In the genomic region with DNA sequence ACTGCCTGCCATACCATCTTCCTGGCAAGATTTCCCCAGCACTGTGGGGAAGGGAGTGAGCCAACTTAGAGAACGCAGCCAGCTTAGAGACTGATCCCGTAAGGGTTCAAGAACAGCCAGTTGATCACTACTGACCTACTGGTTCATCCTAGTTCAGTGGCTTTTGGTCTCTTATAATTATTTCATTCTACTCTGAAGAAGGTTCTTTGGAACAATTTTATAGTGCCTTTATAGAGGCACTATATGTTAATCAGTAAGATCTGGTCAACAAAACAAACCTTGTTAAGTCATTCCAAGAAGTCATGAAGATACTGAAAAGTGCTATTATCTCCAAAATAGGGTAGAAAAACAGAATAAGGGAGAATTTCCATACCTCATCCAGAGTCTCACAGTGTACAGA, we compare ENCODE assay signal across 26 cellular contexts. TPM values are rescaled to one million over a fixed set of nuclear protein-coding genes. Genes with fewer than 3 reads are reported as not detected.
"Had no signal": no experiment of that assay in that cellular context is flagged by ENCODE, and none has a peak within 500 bp of the region (broad histone marks: within the 10 kb centered on the region; RNA-seq: fewer than 3 reads in every experiment).

No MANE protein-coding gene starts in this region.

- H3K4me1 ChIP-seq: colonic mucosa, esophagus muscularis mucosa, esophagus squamous epithelium, foreskin keratinocyte, gastroesophageal sphincter, heart left ventricle, heart right ventricle had no signal

- ATAC-seq: effector memory CD8-positive, alpha-beta T cell; esophagus mucosa; gastroesophageal sphincter; heart left ventricle; heart right ventricle had no signal

- H3K9me3 Mint-ChIP-seq: dendritic cell treated with granulocyte-macrophage colony-stimulating factor and Interleukin-4, amounts not matched to agents 40 ng/mL and 50 ng/mL, for 4 days; effector memory CD8-positive, alpha-beta T cell; endodermal cell had no signal

- H3K27me3 ChIP-seq: colonic mucosa, esophagus muscularis mucosa, foreskin keratinocyte, gastrocnemius medialis had no signal

- H3K27ac ChIP-seq: colonic mucosa, coronary artery, dorsolateral prefrontal cortex, epithelial cell of prostate, esophagus muscularis mucosa, esophagus squamous epithelium, foreskin keratinocyte, gastrocnemius medialis, gastroesophageal sphincter, heart left ventricle, heart right ventricle had no signal

- H3K36me3 ChIP-seq: colonic mucosa, esophagus muscularis mucosa, esophagus squamous epithelium, gastrocnemius medialis, gastroesophageal sphincter, heart left ventricle, heart right ventricle had no signal

- H3K27ac Mint-ChIP-seq: dendritic cell treated with granulocyte-macrophage colony-stimulating factor and Interleukin-4, amounts not matched to agents 40 ng/mL and 50 ng/mL, for 4 days; effector memory CD8-positive, alpha-beta T cell; endodermal cell had no signal

- H3K4me3 Mint-ChIP-seq: dendritic cell treated with granulocyte-macrophage colony-stimulating factor and Interleukin-4, amounts not matched to agents 40 ng/mL and 50 ng/mL, for 4 days; effector memory CD8-positive, alpha-beta T cell; endodermal cell had no signal

- H3K9me3 ChIP-seq: colonic mucosa, esophagus muscularis mucosa, esophagus squamous epithelium, gastrocnemius medialis, gastroesophageal sphincter, heart left ventricle, heart right ventricle had no signal

- DNase-seq: colonic mucosa; cortex of kidney; dermis blood vessel endothelial cell; dorsolateral prefrontal cortex; effector CD4-positive, alpha-beta T cell; effector CD8-positive, alpha-beta T cell; effector memory CD4-positive, alpha-beta T cell; effector memory CD8-positive, alpha-beta T cell; erythroblast; esophagus squamous epithelium; foreskin melanocyte; glutamatergic neuron; head of caudate nucleus; heart left ventricle; heart right ventricle had no signal

- H3K4me3 ChIP-seq: colonic mucosa, coronary artery, dorsolateral prefrontal cortex, esophagus muscularis mucosa, esophagus squamous epithelium, gastrocnemius medialis, gastroesophageal sphincter, heart left ventricle, heart right ventricle had no signal

RNA-seq across cellular contexts. Expression of a gene that starts 33.2 kb away (rescaled TPM):
- total RNA-seq: endothelial cell of umbilical vein, fibroblast of lung had no signal
- polyA plus RNA-seq: endothelial cell of umbilical vein, foreskin keratinocyte had no signal
